9 cellular contexts compared by ENCODE assay signal in genomic region chr3:16600771-16601538, GRCh38. TPM values are rescaled to one million over a fixed set of nuclear protein-coding genes. Genes with fewer than 3 reads are reported as not detected.
DNase-seq lines count a peak whose midpoint lies in the region; ATAC-seq lines count a peak whose summit lies in the region.
"Had no signal": no experiment of that assay in that cellular context is flagged by ENCODE, and none has a peak within 500 bp of the region (broad histone marks: within the 10 kb centered on the region; RNA-seq: fewer than 3 reads in every experiment).

No MANE protein-coding gene starts in this region.

- no peak overlapping the region for H3K4me3 Mint-ChIP-seq in T-cell

- CTCF ChIA-PET in T-cell (lab: Charles Lee) = interaction anchor here (0.6 to 3.8 kb wide), 23 partner anchors 17 to 1240 kb away, joined by 3 to 24 read pairs (median 4); no protein-coding TSS in a partner anchor

- peaks cover 12 to 20% (median 19%) of the 10 kb centered on the region in 3 donors for H3K4me1 Mint-ChIP-seq in T-cell

- POLR2A ChIA-PET in T-cell (lab: Charles Lee) = interaction anchor here in 1 of 2 donors (0.8 kb wide), 1 partner anchor 695 kb away, joined by 3 read pairs; no protein-coding TSS in a partner anchor

- no peaks in the 10 kb centered on the region for H3K9me3 Mint-ChIP-seq in T-cell

- H3K27me3 Mint-ChIP-seq in T-cell = no peaks in the 10 kb centered on the region

- peak; percentile 8 to 62 for DNase-seq in NOMO-1 (lab: John Stamatoyannopoulos, UW; ENCODE audit: unreplicated experiment in 2 of 2)
- DNase-seq in NOMO-1 treated with dmso at 0.1 percent for 144 hours (lab: John Stamatoyannopoulos, UW; ENCODE audit: unreplicated experiment) = no peak
- peak; percentile 32 for DNase-seq in NCI-H1105 (lab: John Stamatoyannopoulos, UW)
- peak; percentile 44 to 88 (median 76) for DNase-seq in T-cell
- DNase-seq in amniotic stem cell (lab: John Stamatoyannopoulos, UW) = peak; percentile 74
- DNase-seq in left cardiac atrium = peak; percentile 87
- DNase-seq in retina = peak; percentile 62

- ATAC-seq in T-cell (replicated peaks in 1 of 4) (peak in 3 of 4 experiments; percentile 43 to 61 (median 56)), left cardiac atrium (peak; percentile 62 to 68), GM18511 (IDR thresholded peaks at IDR 0.05; ENCODE audit: unreplicated experiment) (no peak)

- intact Hi-C loops in left cardiac atrium (cut with DNase I) = loop anchor here (2.0 to 10.0 kb wide), 4 partner anchors 284 to 634 kb away; partner anchors contain the start of gene PLCL2 (in 1 of the 2)

- H3K27ac Mint-ChIP-seq in T-cell = no peak overlapping the region

- no peaks in the 10 kb centered on the region for H3K36me3 Mint-ChIP-seq in T-cell

RNA-seq across cellular contexts. Expression of gene DAZL, which starts 4.3 kb away (rescaled TPM):
- total RNA-seq in T-cell = not detected
- not detected for total RNA-seq in left cardiac atrium
- total RNA-seq: temporal lobe had no signal
